ENCODE assay signal across 26 cellular contexts in the genomic region with DNA sequence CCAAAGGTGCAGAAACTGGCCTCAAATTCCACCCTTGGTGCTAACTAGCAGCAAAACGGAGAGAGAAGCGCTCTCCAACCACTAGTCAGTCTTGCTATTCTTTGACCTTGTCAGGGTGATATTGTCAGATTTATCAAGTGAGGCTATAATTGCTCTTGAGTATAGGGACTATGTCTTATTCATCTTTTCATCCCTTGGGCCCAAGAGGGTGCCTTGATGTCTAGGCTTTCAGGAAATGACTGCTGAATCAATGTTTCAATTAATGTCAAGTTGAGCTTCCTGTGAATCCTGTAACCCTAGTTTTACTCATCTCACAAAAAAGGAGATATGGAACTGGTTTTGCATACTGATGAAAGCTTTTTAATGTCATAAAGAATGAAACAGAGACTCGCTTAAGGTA.
"Had no signal": no experiment of that assay in that cellular context is flagged by ENCODE, and none has a peak within 500 bp of the region (broad histone marks: within the 10 kb centered on the region; RNA-seq: fewer than 3 reads in every experiment).

No MANE protein-coding gene starts in this region.

- H3K27me3 Mint-ChIP-seq: naive thymus-derived CD4-positive, alpha-beta T cell; natural killer cell treated with Interleukin-12 subunit alpha and Interleukin-12 subunit beta and Interleukin-15 and Interleukin-18, amount 100 ng/mL, for 72 hours; stimulated activated naive B cell treated with anti-CD40 and anti-IgM and Interleukin-4, amounts not matched to agents 10 μg/mL and 1 μg/mL and 100 μg/mL, for 72 hours; stimulated activated naive CD8-positive, alpha-beta T cell treated with anti-CD3 and anti-CD28 coated beads, Interleukin-15, Interleukin-2, amounts not matched to agents 100 ng/mL and 50 ng/mL, for 24 hours had no signal

- H3K4me3 ChIP-seq: hepatocyte, left ventricle myocardium inferior, lung, mucosa of descending colon, psoas muscle, right atrium auricular region, right lobe of liver, suprapubic skin, thoracic aorta, tibial artery, uterus had no signal

- H3K4me2 ChIP-seq: hepatocyte had no signal

- H2AFZ ChIP-seq: hepatocyte, parathyroid adenoma had no signal

- H3K27me3 ChIP-seq: hepatocyte, right atrium auricular region, right lobe of liver, suprapubic skin, tibial artery, uterus had no signal

- H3K9me3 Mint-ChIP-seq: neural crest cell had no signal

- H3K9ac ChIP-seq: parathyroid adenoma had no signal

- DNase-seq: islet precursor cell; left ventricle myocardium inferior; mesendoderm; mucosa of descending colon; naive thymus-derived CD4-positive, alpha-beta T cell; nucleus accumbens; psoas muscle; right lobe of liver; stimulated activated CD4-positive, alpha-beta T cell treated with anti-CD3 and anti-CD28 coated beads, Interleukin-12 subunit alpha, Interleukin-12 subunit beta, amount 100 ng/mL, for 4 hours; stimulated activated CD4-positive, alpha-beta T cell treated with anti-CD3 and anti-CD28 coated beads, Interleukin-15, amount 100 ng/mL, for 24 hours; stimulated activated CD4-positive, alpha-beta T cell treated with anti-CD3 and anti-CD28 coated beads, Interleukin-2, amount 100 ng/mL, for 24 hours; stimulated activated CD4-positive, alpha-beta T cell treated with anti-CD3 and anti-CD28 coated beads, Interleukin-4, amount 100 ng/mL, for 1 hour; stimulated activated naive B cell treated with anti-CD40 and anti-IgM and Interleukin-4, amounts not matched to agents 10 μg/mL and 1 μg/mL and 100 μg/mL, for 72 hours; tibial artery; trophoblast cell; uterus had no signal

- H3K4me1 ChIP-seq: left ventricle myocardium inferior, parathyroid adenoma, psoas muscle, right atrium auricular region, right lobe of liver, suprapubic skin, tibial artery, uterus had no signal

- ATAC-seq: mucosa of descending colon; naive thymus-derived CD4-positive, alpha-beta T cell; natural killer cell treated with Interleukin-12 subunit alpha and Interleukin-12 subunit beta and Interleukin-15 and Interleukin-18, amount 100 ng/mL, for 72 hours; psoas muscle; right lobe of liver; stimulated activated naive B cell treated with anti-CD40 and anti-IgM and Interleukin-4, amounts not matched to agents 10 μg/mL and 1 μg/mL and 100 μg/mL, for 72 hours had no signal

- H3K4me3 Mint-ChIP-seq: mesothelial cell of epicardium; naive thymus-derived CD4-positive, alpha-beta T cell; natural killer cell treated with Interleukin-12 subunit alpha and Interleukin-12 subunit beta and Interleukin-15 and Interleukin-18, amount 100 ng/mL, for 72 hours; neural crest cell; stimulated activated naive B cell treated with anti-CD40 and anti-IgM and Interleukin-4, amounts not matched to agents 10 μg/mL and 1 μg/mL and 100 μg/mL, for 72 hours; stimulated activated naive CD8-positive, alpha-beta T cell treated with anti-CD3 and anti-CD28 coated beads, Interleukin-15, Interleukin-2, amounts not matched to agents 100 ng/mL and 50 ng/mL, for 24 hours had no signal

- H3K27ac Mint-ChIP-seq: naive thymus-derived CD4-positive, alpha-beta T cell; natural killer cell treated with Interleukin-12 subunit alpha and Interleukin-12 subunit beta and Interleukin-15 and Interleukin-18, amount 100 ng/mL, for 72 hours; stimulated activated naive B cell treated with anti-CD40 and anti-IgM and Interleukin-4, amounts not matched to agents 10 μg/mL and 1 μg/mL and 100 μg/mL, for 72 hours; stimulated activated naive CD8-positive, alpha-beta T cell treated with anti-CD3 and anti-CD28 coated beads, Interleukin-15, Interleukin-2, amounts not matched to agents 100 ng/mL and 50 ng/mL, for 24 hours had no signal

- H3K27ac ChIP-seq: hepatocyte, left ventricle myocardium inferior, parathyroid adenoma, psoas muscle, right atrium auricular region, right lobe of liver, suprapubic skin, thoracic aorta, tibial artery, uterus had no signal

- H3K4me1 Mint-ChIP-seq: naive thymus-derived CD4-positive, alpha-beta T cell; neural crest cell; stimulated activated naive B cell treated with anti-CD40 and anti-IgM and Interleukin-4, amounts not matched to agents 10 μg/mL and 1 μg/mL and 100 μg/mL, for 72 hours had no signal

- H3K9me3 ChIP-seq: left ventricle myocardium inferior, mucosa of descending colon, psoas muscle, right atrium auricular region, right lobe of liver, suprapubic skin, thoracic aorta, tibial artery, uterus had no signal

- H3K79me2 ChIP-seq: hepatocyte, parathyroid adenoma had no signal

- H3K36me3 ChIP-seq: left ventricle myocardium inferior, right atrium auricular region, right lobe of liver, suprapubic skin, thoracic aorta, tibial artery, uterus had no signal

- H3K36me3 Mint-ChIP-seq: mesothelial cell of epicardium; naive thymus-derived CD4-positive, alpha-beta T cell; natural killer cell treated with Interleukin-12 subunit alpha and Interleukin-12 subunit beta and Interleukin-15 and Interleukin-18, amount 100 ng/mL, for 72 hours; stimulated activated naive B cell treated with anti-CD40 and anti-IgM and Interleukin-4, amounts not matched to agents 10 μg/mL and 1 μg/mL and 100 μg/mL, for 72 hours had no signal
